Comparison of ENCODE assay signal across 8 cellular contexts in the genomic region with DNA sequence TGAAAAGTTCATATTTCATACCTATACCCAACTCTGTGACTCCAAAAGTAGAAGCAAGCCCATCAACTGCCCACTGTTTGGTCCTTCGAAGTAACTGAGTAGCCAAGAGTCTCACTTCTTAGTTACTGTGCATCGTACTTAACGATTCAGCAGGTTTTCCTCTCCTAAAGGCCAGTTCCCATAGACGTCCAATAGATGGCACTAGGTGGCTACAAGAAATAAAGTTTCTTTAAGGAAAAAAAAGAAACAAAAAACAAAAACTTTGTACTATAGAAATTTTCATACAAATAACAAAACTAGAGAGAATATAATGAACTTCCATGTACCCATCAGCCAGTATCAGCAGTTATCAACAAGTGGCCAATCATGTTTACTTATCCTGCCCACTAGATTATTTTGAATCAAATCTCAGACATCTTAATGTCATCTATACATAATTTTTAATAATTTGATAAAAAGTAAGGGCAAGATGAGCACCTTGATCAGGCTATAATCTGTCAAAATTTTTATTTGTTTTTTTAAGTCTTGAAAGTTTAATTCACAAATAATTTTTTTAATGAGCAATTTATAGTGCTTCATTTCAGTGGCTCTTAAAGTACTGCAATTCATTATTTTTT.
A peak's percentile ranks its signal among the peaks of the same experiment; 100 is the strongest.
DNase-seq lines count a peak whose midpoint lies in the region; ATAC-seq and TF ChIP-seq lines count a peak whose summit lies in the region.

No MANE protein-coding gene starts in this region.

- no peaks in the 10 kb centered on the region for H3K36me3 ChIP-seq in SJCRH30
- H3K36me3 ChIP-seq in ovary = no peaks in the 10 kb centered on the region

- H3K4me3 ChIP-seq in AG09309 (ENCODE audit: control insufficient read depth, low read depth, low read length) (no peak overlapping the region), SJCRH30 (no peak overlapping the region), ovary (no peak overlapping the region)
- H3K4me3 ChIP-seq in Jurkat, Clone E6-1 (ENCODE audit: low read length) = no peak overlapping the region

- H3K9me3 ChIP-seq in SJCRH30 (replicated peaks) (no peaks in the 10 kb centered on the region), ovary (no peaks in the 10 kb centered on the region)

- TF ChIP-seq POLR2A in ovary (IDR thresholded peaks at IDR 0.05) = no peak

- no peaks in the 10 kb centered on the region for H3K4me1 ChIP-seq in SJCRH30
- H3K4me1 ChIP-seq in ovary (ENCODE audit: insufficient read depth) = no peaks in the 10 kb centered on the region

- H3K27me3 ChIP-seq in SJCRH30 = no peaks in the 10 kb centered on the region
- no peaks in the 10 kb centered on the region for H3K27me3 ChIP-seq in ovary

- TF ChIP-seq EP300 in ovary (IDR thresholded peaks at IDR 0.05) = no peak

- H3K4me1 Mint-ChIP-seq in activated T-helper 17 cell treated with anti-CD3 and anti-CD28 coated beads, Interleukin-2, amount 50 U/mL, for 72 hours = no peaks in the 10 kb centered on the region

- H3K36me3 Mint-ChIP-seq in activated T-helper 17 cell treated with anti-CD3 and anti-CD28 coated beads, Interleukin-2, amount 50 U/mL, for 72 hours (ENCODE audit: low read depth) = no peaks in the 10 kb centered on the region

- peak; percentile 79 for TF ChIP-seq CTCF in AG09309 (IDR thresholded peaks at IDR 0.05; ENCODE audit: control insufficient read depth, insufficient read depth, low read depth, low read length, missing control alignments)
- TF ChIP-seq CTCF in GM10266 (IDR thresholded peaks at IDR 0.05; ENCODE audit: control insufficient read depth, insufficient read depth, low read depth, missing control alignments) = peak; percentile 66
- peak; percentile 29 to 68 (median 61) for TF ChIP-seq CTCF in ovary (IDR thresholded peaks at IDR 0.05)

- no peak for ATAC-seq in activated T-helper 17 cell treated with anti-CD3 and anti-CD28 coated beads, Interleukin-2, amount 50 U/mL, for 72 hours (replicated peaks)

- no peaks in the 10 kb centered on the region for H3K9me3 Mint-ChIP-seq in activated T-helper 17 cell treated with anti-CD3 and anti-CD28 coated beads, Interleukin-2, amount 50 U/mL, for 72 hours

- 4 to 11% (median 5%) methylated on average over 4 of the region's 4 CpGs for WGBS in ovary, 3 donors

- intact Hi-C loops in ovary (cut with DNase I) = loop anchor here (5.0 to 10.0 kb wide), 4 partner anchors 81 to 391 kb away; no protein-coding TSS in a partner anchor

- H3K27ac Mint-ChIP-seq in activated T-helper 17 cell treated with anti-CD3 and anti-CD28 coated beads, Interleukin-2, amount 50 U/mL, for 72 hours = no peak overlapping the region

- peak; percentile 23 for DNase-seq in AG09309 (ENCODE audit: low read depth)
- DNase-seq in GM10266 (ENCODE audit: extremely low spot score) = peak; percentile 53
- peak; percentile 48 for DNase-seq in Jurkat, Clone E6-1 (ENCODE audit: low read depth, low spot score)
- peak; percentile 4 to 54 for DNase-seq in SJCRH30
- peak; percentile 87 for DNase-seq in fibroblast of peridontal ligament (ENCODE audit: extremely low read depth)
- peak in 1 of 5 donors; percentile 42 for DNase-seq in ovary
- DNase-seq in NK-92 treated with Interleukin-12 subunit alpha and Interleukin-12 subunit beta, amount 100 ng/mL, for 24 hours (lab: John Stamatoyannopoulos, UW) = no peak

- H3K27ac ChIP-seq in SJCRH30 (no peak overlapping the region), ovary (no peak overlapping the region)

- no peak overlapping the region for H3K4me3 Mint-ChIP-seq in activated T-helper 17 cell treated with anti-CD3 and anti-CD28 coated beads, Interleukin-2, amount 50 U/mL, for 72 hours

- peaks cover 11% of the 10 kb centered on the region for H3K27me3 Mint-ChIP-seq in activated T-helper 17 cell treated with anti-CD3 and anti-CD28 coated beads, Interleukin-2, amount 50 U/mL, for 72 hours
